11 cellular contexts compared by ENCODE assay signal in genomic region chrX:119622356-119623232, GRCh38. TPM values are rescaled to one million over a fixed set of nuclear protein-coding genes. Genes with fewer than 3 reads are reported as not detected.
DNase-seq lines count a peak whose midpoint lies in the region; ATAC-seq, FAIRE-seq and TF ChIP-seq lines count a peak whose summit lies in the region.
"Had no signal": no experiment of that assay in that cellular context is flagged by ENCODE, and none has a peak within 500 bp of the region (broad histone marks: within the 10 kb centered on the region; RNA-seq: fewer than 3 reads in every experiment).

No MANE protein-coding gene starts in this region.

- peaks cover 9% of the 10 kb centered on the region for H3K4me1 ChIP-seq in HAP-1
- H3K4me1 ChIP-seq: SJSA1 had no signal

- no peak for TF ChIP-seq CTCF in AG10803 (conservative IDR thresholded peaks at IDR 0.05; ENCODE audit: low read length)
- TF ChIP-seq CTCF in astrocyte of the cerebellum (IDR thresholded peaks at IDR 0.05; ENCODE audit: low read depth, low read length, missing control alignments), result no peak

- no peak overlapping the region for H3K4me3 ChIP-seq in AG10803 (ENCODE audit: low read length)
- no peak overlapping the region for H3K4me3 ChIP-seq in astrocyte of the cerebellum (ENCODE audit: low read depth, low read length)
- H3K4me3 ChIP-seq in HAP-1, result no peak overlapping the region
- H3K4me3 ChIP-seq: SJSA1 had no signal

- peak; percentile 52 for FAIRE-seq in H54 (lab: Jason Lieb, UNC)

- DNase-seq in AG10803 (ENCODE audit: low read depth) (peak; percentile 71), H54 (ENCODE audit: insufficient read length, low spot score) (no peak), astrocyte of the cerebellum (ENCODE audit: low read depth) (peak; percentile 33), left colon (peak; percentile 25 to 32), HAP-1 (ENCODE audit: low spot score in 2 of 2) (no peak), cortex of kidney (lab: John Stamatoyannopoulos, UW) (no peak)
- DNase-seq in effector CD4-positive, alpha-beta T cell, result no peak
- DNase-seq: activated naive CD8-positive, alpha-beta T cell treated with anti-CD3 and anti-CD28 coated beads, Interleukin-2, amount 10 ng/mL, durations not matched to agents 7 days and 5 days; NCI-H2171 had no signal

- H3K27me3 ChIP-seq in HAP-1 (ENCODE audit: low read depth), result no peaks in the 10 kb centered on the region
- H3K27me3 ChIP-seq: SJSA1 had no signal

- intact Hi-C loops in left colon (cut with DNase I, micrococcal nuclease), result no loop called here

- H3K36me3 ChIP-seq in HAP-1 (replicated peaks), result peaks cover 15% of the 10 kb centered on the region
- H3K36me3 ChIP-seq: SJSA1 had no signal

- TF ChIP-seq POLR2A in H54 (IDR thresholded peaks at IDR 0.05; ENCODE audit: low read depth, low read length), result no peak

- peak; percentile 68 for ATAC-seq in left colon
- no peak for ATAC-seq in GM21576 (IDR thresholded peaks at IDR 0.05; ENCODE audit: unreplicated experiment)

- no peaks in the 10 kb centered on the region for H3K9me3 ChIP-seq in HAP-1
- H3K9me3 ChIP-seq: SJSA1 had no signal

- in situ Hi-C loops in astrocyte of the cerebellum (cut with HindIII; ENCODE audit: low sequenced_read_pairs), result no loop called here
- in situ Hi-C loops in HAP-1 (cut with MboI; ENCODE audit: low sequenced_read_pairs), result no loop called here

RNA-seq across cellular contexts. Expression of gene NKRF, which starts 16.4 kb away (rescaled TPM):
- total RNA-seq in left colon, result 1 to 10 TPM; 5.5 to 5.7 TPM

RNA-seq across cellular contexts. Expression of gene UBE2A, which starts 48.2 kb away (rescaled TPM):
- 10 to 100 TPM; 73.9 to 92.6 TPM for total RNA-seq in left colon

RNA-seq across cellular contexts. Expression of gene STEEP1, which starts 57.4 kb away (rescaled TPM):
- 10 to 100 TPM; 15.9 to 21.2 TPM for total RNA-seq in left colon

Comparison
In these comparisons a context has a peak if more than half of its experiments do, and no peak if none do; other contexts are left out.
1. DNase-seq: peak in AG10803 (single experiment), astrocyte of the cerebellum (single experiment) and left colon (2 of 2); none in H54 (single experiment), HAP-1 (0 of 2), effector CD4-positive, alpha-beta T cell (single experiment) and cortex of kidney (single experiment).